ENCODE assay signal across 8 cellular contexts in genomic region chr18:48940854-48941531, GRCh38. TPM values are rescaled to one million over a fixed set of nuclear protein-coding genes. Genes with fewer than 3 reads are reported as not detected.
DNase-seq lines count a peak whose midpoint lies in the region; ATAC-seq lines count a peak whose summit lies in the region.

No MANE protein-coding gene starts in this region.

- peak; percentile 88 to 97 (median 97) for DNase-seq in CD8-positive, alpha-beta memory T cell
- DNase-seq in T-helper 1 cell (peak; percentile 81 to 93 (median 87)), adipocyte (ENCODE audit: low read depth) (peak; percentile 50), superior temporal gyrus (ENCODE audit: extremely low spot score) (peak; percentile 24), DMS53 (lab: John Stamatoyannopoulos, UW) (no peak)

- no peaks in the 10 kb centered on the region for H3K9me3 Mint-ChIP-seq in CD8-positive, alpha-beta memory T cell

- H3K4me3 ChIP-seq in CD8-positive, alpha-beta memory T cell (ENCODE audit: low read length): peak overlapping the region; percentile 54
- no peak overlapping the region for H3K4me3 ChIP-seq in adipocyte (ENCODE audit: low read length)
- no peak overlapping the region for H3K4me3 ChIP-seq in muscle layer of colon (ENCODE audit: low read depth in 1 of 2, low read length in 2 of 2)

- ATAC-seq in GM21825 (IDR thresholded peaks at IDR 0.05; ENCODE audit: unreplicated experiment) (peak; percentile 60), GM18520 (IDR thresholded peaks at IDR 0.05; ENCODE audit: unreplicated experiment) (no peak)

- peaks cover 0 to 4% of the 10 kb centered on the region in 2 donors for H3K27me3 Mint-ChIP-seq in CD8-positive, alpha-beta memory T cell

- H3K36me3 Mint-ChIP-seq in CD8-positive, alpha-beta memory T cell: peaks cover 6 to 85% (median 19%) of the 10 kb centered on the region in 3 donors

- H3K4me3 Mint-ChIP-seq in CD8-positive, alpha-beta memory T cell: peak overlapping the region; percentile 73 to 91 (median 85)

- no peaks in the 10 kb centered on the region for H3K9me3 ChIP-seq in CD8-positive, alpha-beta memory T cell (ENCODE audit: low read length)
- H3K9me3 ChIP-seq in adipocyte (ENCODE audit: control insufficient read depth, low read length): no peaks in the 10 kb centered on the region
- H3K9me3 ChIP-seq in muscle layer of colon (ENCODE audit: low read length): no peaks in the 10 kb centered on the region

- no peaks in the 10 kb centered on the region for H3K36me3 ChIP-seq in CD8-positive, alpha-beta memory T cell (ENCODE audit: insufficient read depth, low read length)
- peaks cover 35% of the 10 kb centered on the region for H3K36me3 ChIP-seq in adipocyte (ENCODE audit: control insufficient read depth, insufficient read depth, low read length, severe bottlenecking)
- H3K36me3 ChIP-seq in muscle layer of colon (ENCODE audit: insufficient read depth, low read length): peaks cover 17% of the 10 kb centered on the region

- POLR2A ChIA-PET in CD8-positive, alpha-beta memory T cell (lab: Charles Lee): interaction anchor here (0.7 to 2.4 kb wide), 3 partner anchors 11 to 12 kb away, joined by 6 to 27 read pairs (median 8); no protein-coding TSS in a partner anchor

- peaks cover 90 to 100% (median 96%) of the 10 kb centered on the region in 3 donors for H3K4me1 Mint-ChIP-seq in CD8-positive, alpha-beta memory T cell

- CTCF ChIA-PET in CD8-positive, alpha-beta memory T cell (lab: Charles Lee): interaction anchor here (1.1 to 2.4 kb wide), 8 partner anchors 8 to 56 kb away, joined by 3 to 13 read pairs (median 4); no protein-coding TSS in a partner anchor

- H3K9ac ChIP-seq in adipocyte (ENCODE audit: low read length): no peak overlapping the region
- no peak overlapping the region for H3K9ac ChIP-seq in muscle layer of colon (ENCODE audit: low read length)

- H3K4me1 ChIP-seq in CD8-positive, alpha-beta memory T cell (ENCODE audit: insufficient read depth, low read length): peaks cover 93% of the 10 kb centered on the region
- H3K4me1 ChIP-seq in adipocyte (ENCODE audit: control insufficient read depth, insufficient read depth, low read length): peaks cover 88% of the 10 kb centered on the region
- peaks cover 89% of the 10 kb centered on the region for H3K4me1 ChIP-seq in muscle layer of colon (ENCODE audit: insufficient read depth, low read length)

- peak overlapping the region; percentile 27 for H3K27ac ChIP-seq in CD8-positive, alpha-beta memory T cell (ENCODE audit: low read depth, low read length)
- H3K27ac ChIP-seq in muscle layer of colon (ENCODE audit: low read depth, low read length): peak overlapping the region; percentile 24

- H3K27ac Mint-ChIP-seq in CD8-positive, alpha-beta memory T cell: peak overlapping the region; percentile 88 to 100 (median 98)

- no peaks in the 10 kb centered on the region for H3K27me3 ChIP-seq in CD8-positive, alpha-beta memory T cell (ENCODE audit: insufficient read depth, low read length, poor library complexity, severe bottlenecking)
- H3K27me3 ChIP-seq in adipocyte (replicated peaks; ENCODE audit: control insufficient read depth, insufficient read depth, low read length): no peaks in the 10 kb centered on the region
- H3K27me3 ChIP-seq in muscle layer of colon (ENCODE audit: control insufficient read depth in 1 of 2, insufficient read depth in 2 of 2, low read length in 2 of 2): no peaks in the 10 kb centered on the region

RNA-seq across cellular contexts. Expression of gene SMAD7, which starts 9.8 kb away (rescaled TPM):
- total RNA-seq in CD8-positive, alpha-beta memory T cell: 10 to 100 TPM; 23.3 TPM
- polyA plus RNA-seq in CD8-positive, alpha-beta memory T cell: 7.0 TPM
